In the genomic region with DNA sequence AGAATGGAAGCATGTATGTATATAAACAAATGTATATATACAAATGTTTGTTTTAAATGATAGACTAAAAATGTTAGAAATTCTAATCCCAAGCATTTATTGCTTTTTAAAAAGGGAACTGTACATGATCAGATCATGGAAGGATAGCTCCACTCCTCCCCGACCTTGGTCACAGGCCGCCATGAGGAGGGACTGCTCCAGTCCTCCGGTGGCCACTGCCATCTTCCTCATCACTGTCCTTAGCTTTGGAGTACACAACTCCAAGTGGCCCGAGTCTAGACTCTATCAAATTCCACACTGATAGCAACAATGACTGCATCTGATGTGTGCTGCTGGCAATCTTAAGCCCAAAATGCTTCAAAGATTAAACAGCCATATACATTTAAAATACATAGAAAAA, we compare ENCODE assay signal across 40 cellular contexts. TPM values are rescaled to one million over a fixed set of nuclear protein-coding genes. Genes with fewer than 3 reads are reported as not detected.
"Had no signal": no experiment of that assay in that cellular context is flagged by ENCODE, and none has a peak within 500 bp of the region (broad histone marks: within the 10 kb centered on the region; RNA-seq: fewer than 3 reads in every experiment).

No MANE protein-coding gene starts in this region.

- H3K27me3 Mint-ChIP-seq: activated CD4-positive, alpha-beta memory T cell treated with anti-CD3 and anti-CD28 coated beads for 36 hours; activated CD4-positive, alpha-beta T cell treated with anti-CD3 and anti-CD28 coated beads for 36 hours; activated CD4-positive, alpha-beta T cell treated with anti-CD3 and anti-CD28 coated beads, Interleukin-2, amount 10 ng/mL, durations not matched to agents 24 days and 14 days; activated CD8-positive, alpha-beta memory T cell treated with anti-CD3 and anti-CD28 coated beads, Interleukin-2, amount 10 ng/mL, durations not matched to agents 7 days and 5 days; activated naive CD4-positive, alpha-beta T cell treated with anti-CD3 and anti-CD28 coated beads, Interleukin-2, amount 50 U/mL, for 24 hours; activated naive CD8-positive, alpha-beta T cell treated with anti-CD3 and anti-CD28 coated beads for 36 hours; activated naive CD8-positive, alpha-beta T cell treated with anti-CD3 and anti-CD28 coated beads, Interleukin-2, amount 50 U/mL, for 24 hours; dendritic cell treated with granulocyte-macrophage colony-stimulating factor and Interleukin-4, amounts not matched to agents 40 ng/mL and 50 ng/mL, for 4 days had no signal

- H3K27me3 ChIP-seq: adrenal gland, body of pancreas, cardiac muscle cell, dorsolateral prefrontal cortex, esophagus squamous epithelium, gastroesophageal sphincter, heart right ventricle, hepatocyte had no signal

- H3K4me3 ChIP-seq: adrenal gland, body of pancreas, cardiac muscle cell, coronary artery, dorsolateral prefrontal cortex, esophagus squamous epithelium, gastroesophageal sphincter, heart right ventricle, hepatocyte had no signal

- H2AFZ ChIP-seq: hepatocyte had no signal

- H3K79me2 ChIP-seq: hepatocyte had no signal

- H3K4me2 ChIP-seq: hepatocyte had no signal

- H3K4me3 Mint-ChIP-seq: activated CD4-positive, alpha-beta memory T cell treated with anti-CD3 and anti-CD28 coated beads for 36 hours; activated CD4-positive, alpha-beta T cell treated with anti-CD3 and anti-CD28 coated beads for 36 hours; activated CD4-positive, alpha-beta T cell treated with anti-CD3 and anti-CD28 coated beads, Interleukin-2, amount 10 ng/mL, durations not matched to agents 24 days and 14 days; activated CD8-positive, alpha-beta memory T cell treated with anti-CD3 and anti-CD28 coated beads, Interleukin-2, amount 10 ng/mL, durations not matched to agents 7 days and 5 days; activated CD8-positive, alpha-beta T cell treated with anti-CD3 and anti-CD28 coated beads, Interleukin-2, amount 10 ng/mL, durations not matched to agents 7 days and 5 days; activated naive CD4-positive, alpha-beta T cell treated with anti-CD3 and anti-CD28 coated beads for 36 hours; activated naive CD4-positive, alpha-beta T cell treated with anti-CD3 and anti-CD28 coated beads, Interleukin-2, amount 50 U/mL, for 24 hours; activated naive CD8-positive, alpha-beta T cell treated with anti-CD3 and anti-CD28 coated beads for 36 hours; activated naive CD8-positive, alpha-beta T cell treated with anti-CD3 and anti-CD28 coated beads, Interleukin-2, amount 50 U/mL, for 24 hours; activated T-helper 1 cell treated with anti-CD3 and anti-CD28 coated beads, Interleukin-12 subunit alpha, Interleukin-12 subunit beta, Interleukin-2, Interleukin-4 antibody, amounts not matched to agents 30 ng/mL and 10 ng/mL and 1 ng/mL, durations not matched to agents 14 hours and 24 hours and 36 hours; dendritic cell treated with granulocyte-macrophage colony-stimulating factor and Interleukin-4, amounts not matched to agents 40 ng/mL and 50 ng/mL, for 4 days; endodermal cell had no signal

- DNase-seq: activated CD4-positive, alpha-beta memory T cell treated with anti-CD3 and anti-CD28 coated beads for 36 hours; activated CD4-positive, alpha-beta T cell treated with anti-CD3 and anti-CD28 coated beads for 36 hours; activated CD4-positive, alpha-beta T cell treated with anti-CD3 and anti-CD28 coated beads, Interleukin-2, amount 10 ng/mL, durations not matched to agents 24 days and 14 days; activated CD4-positive, CD25-positive, alpha-beta regulatory T cell; activated CD4-positive, CD25-positive, alpha-beta regulatory T cell treated with anti-CD3 and anti-CD28 coated beads, Interleukin-2, amount 50 U/mL, for 72 hours; activated CD8-positive, alpha-beta memory T cell treated with anti-CD3 and anti-CD28 coated beads, Interleukin-2, amount 10 ng/mL, durations not matched to agents 7 days and 5 days; activated CD8-positive, alpha-beta memory T cell treated with anti-CD3 and anti-CD28 coated beads, Interleukin-2, amount 50 U/mL, for 4 hours; activated CD8-positive, alpha-beta T cell treated with anti-CD3 and anti-CD28 coated beads, Interleukin-2, amount 10 ng/mL, durations not matched to agents 7 days and 5 days; activated effector memory CD4-positive, alpha-beta T cell treated with anti-CD3 and anti-CD28 coated beads, Interleukin-2, amount 50 U/mL, for 16 hours; activated naive CD4-positive, alpha-beta T cell treated with anti-CD3 and anti-CD28 coated beads for 36 hours; activated naive CD8-positive, alpha-beta T cell treated with anti-CD3 and anti-CD28 coated beads for 36 hours; activated naive CD8-positive, alpha-beta T cell treated with anti-CD3 and anti-CD28 coated beads, Interleukin-2, amount 50 U/mL, for 24 hours; activated T-cell treated with anti-CD3 and anti-CD28 coated beads, Interleukin-2, amount 50 U/mL, for 1 hour; activated T-cell treated with anti-CD3 and anti-CD28 coated beads, Interleukin-2, amount 50 U/mL, for 48 hours; amygdala; aorta; body of pancreas; central memory CD4-positive, alpha-beta T cell; dorsolateral prefrontal cortex; effector memory CD4-positive, alpha-beta T cell; endodermal cell; esophagus squamous epithelium; foreskin melanocyte; heart right ventricle; T-helper 2 cell had no signal

- H3K9me3 ChIP-seq: adrenal gland, body of pancreas, esophagus squamous epithelium, gastroesophageal sphincter, heart right ventricle had no signal

- H3K4me1 ChIP-seq: adrenal gland, body of pancreas, esophagus squamous epithelium, gastroesophageal sphincter, heart right ventricle had no signal

- H3K27ac ChIP-seq: adrenal gland, body of pancreas, cardiac muscle cell, coronary artery, dorsolateral prefrontal cortex, epithelial cell of prostate, esophagus squamous epithelium, gastroesophageal sphincter, heart right ventricle, hepatocyte had no signal

- H3K9me3 Mint-ChIP-seq: activated CD4-positive, alpha-beta memory T cell treated with anti-CD3 and anti-CD28 coated beads for 36 hours; activated CD4-positive, alpha-beta T cell treated with anti-CD3 and anti-CD28 coated beads, Interleukin-2, amount 10 ng/mL, durations not matched to agents 24 days and 14 days; activated naive CD4-positive, alpha-beta T cell treated with anti-CD3 and anti-CD28 coated beads for 36 hours; activated naive CD4-positive, alpha-beta T cell treated with anti-CD3 and anti-CD28 coated beads, Interleukin-2, amount 50 U/mL, for 24 hours; activated naive CD8-positive, alpha-beta T cell treated with anti-CD3 and anti-CD28 coated beads for 36 hours; activated naive CD8-positive, alpha-beta T cell treated with anti-CD3 and anti-CD28 coated beads, Interleukin-2, amount 50 U/mL, for 24 hours; activated T-helper 1 cell treated with anti-CD3 and anti-CD28 coated beads, Interleukin-12 subunit alpha, Interleukin-12 subunit beta, Interleukin-2, Interleukin-4 antibody, amounts not matched to agents 30 ng/mL and 10 ng/mL and 1 ng/mL, durations not matched to agents 14 hours and 24 hours and 36 hours; activated T-helper 2 cell treated with anti-CD3 and anti-CD28 coated beads, Interferon-gamma antibody, Interleukin-2, Interleukin-4, amounts not matched to agents 10 μg/mL and 5 μg/mL and 100 μg/mL, durations not matched to agents 14 hours and 24 hours and 36 hours; dendritic cell treated with granulocyte-macrophage colony-stimulating factor and Interleukin-4, amounts not matched to agents 40 ng/mL and 50 ng/mL, for 4 days; endodermal cell had no signal

- ATAC-seq: activated CD4-positive, alpha-beta T cell treated with anti-CD3 and anti-CD28 coated beads for 36 hours; activated CD8-positive, alpha-beta memory T cell treated with anti-CD3 and anti-CD28 coated beads, Interleukin-2, amount 10 ng/mL, durations not matched to agents 7 days and 5 days; activated CD8-positive, alpha-beta T cell treated with anti-CD3 and anti-CD28 coated beads, Interleukin-2, amount 10 ng/mL, durations not matched to agents 7 days and 5 days; activated naive CD8-positive, alpha-beta T cell treated with anti-CD3 and anti-CD28 coated beads, Interleukin-2, amount 50 U/mL, for 24 hours; body of pancreas; gastroesophageal sphincter; heart right ventricle had no signal

- H3K27ac Mint-ChIP-seq: activated CD4-positive, alpha-beta memory T cell treated with anti-CD3 and anti-CD28 coated beads for 36 hours; activated CD4-positive, alpha-beta T cell treated with anti-CD3 and anti-CD28 coated beads, Interleukin-2, amount 10 ng/mL, durations not matched to agents 24 days and 14 days; activated CD8-positive, alpha-beta memory T cell treated with anti-CD3 and anti-CD28 coated beads, Interleukin-2, amount 10 ng/mL, durations not matched to agents 7 days and 5 days; activated CD8-positive, alpha-beta T cell treated with anti-CD3 and anti-CD28 coated beads, Interleukin-2, amount 10 ng/mL, durations not matched to agents 7 days and 5 days; activated naive CD4-positive, alpha-beta T cell treated with anti-CD3 and anti-CD28 coated beads, Interleukin-2, amount 50 U/mL, for 24 hours; activated naive CD8-positive, alpha-beta T cell treated with anti-CD3 and anti-CD28 coated beads for 36 hours; activated naive CD8-positive, alpha-beta T cell treated with anti-CD3 and anti-CD28 coated beads, Interleukin-2, amount 50 U/mL, for 24 hours; activated T-helper 1 cell treated with anti-CD3 and anti-CD28 coated beads, Interleukin-12 subunit alpha, Interleukin-12 subunit beta, Interleukin-2, Interleukin-4 antibody, amounts not matched to agents 30 ng/mL and 10 ng/mL and 1 ng/mL, durations not matched to agents 14 hours and 24 hours and 36 hours; activated T-helper 2 cell treated with anti-CD3 and anti-CD28 coated beads, Interferon-gamma antibody, Interleukin-2, Interleukin-4, amounts not matched to agents 10 μg/mL and 5 μg/mL and 100 μg/mL, durations not matched to agents 14 hours and 24 hours and 36 hours; dendritic cell treated with granulocyte-macrophage colony-stimulating factor and Interleukin-4, amounts not matched to agents 40 ng/mL and 50 ng/mL, for 4 days; endodermal cell had no signal

- H3K4me1 Mint-ChIP-seq: activated naive CD4-positive, alpha-beta T cell treated with anti-CD3 and anti-CD28 coated beads, Interleukin-2, amount 50 U/mL, for 24 hours; activated naive CD8-positive, alpha-beta T cell treated with anti-CD3 and anti-CD28 coated beads for 36 hours; activated naive CD8-positive, alpha-beta T cell treated with anti-CD3 and anti-CD28 coated beads, Interleukin-2, amount 50 U/mL, for 24 hours; endodermal cell had no signal

RNA-seq across cellular contexts. Expression of a gene that starts 49.7 kb away (rescaled TPM):
- total RNA-seq: activated CD4-positive, alpha-beta memory T cell treated with anti-CD3 and anti-CD28 coated beads for 36 hours; activated CD4-positive, alpha-beta T cell treated with anti-CD3 and anti-CD28 coated beads for 36 hours; activated CD4-positive, alpha-beta T cell treated with anti-CD3 and anti-CD28 coated beads, Interleukin-2, amount 10 ng/mL, durations not matched to agents 24 days and 14 days; activated CD8-positive, alpha-beta memory T cell treated with anti-CD3 and anti-CD28 coated beads for 36 hours; activated CD8-positive, alpha-beta memory T cell treated with anti-CD3 and anti-CD28 coated beads, Interleukin-2, amount 10 ng/mL, durations not matched to agents 7 days and 5 days; activated naive CD4-positive, alpha-beta T cell treated with anti-CD3 and anti-CD28 coated beads for 36 hours; activated naive CD8-positive, alpha-beta T cell treated with anti-CD3 and anti-CD28 coated beads for 36 hours; activated T-helper 1 cell treated with anti-CD3 and anti-CD28 coated beads, Interleukin-12 subunit alpha, Interleukin-12 subunit beta, Interleukin-2, Interleukin-4 antibody, amounts not matched to agents 30 ng/mL and 10 ng/mL and 1 ng/mL, durations not matched to agents 14 hours and 24 hours and 36 hours; activated T-helper 2 cell treated with anti-CD3 and anti-CD28 coated beads, Interferon-gamma antibody, Interleukin-2, Interleukin-4, amounts not matched to agents 10 μg/mL and 5 μg/mL and 100 μg/mL, durations not matched to agents 14 hours and 24 hours and 36 hours; aorta; body of pancreas; cardiac muscle cell; endodermal cell; esophagus squamous epithelium; fibroblast of lung; fibroblast of villous mesenchyme; gastroesophageal sphincter; glomerular endothelial cell; hepatocyte had no signal
- polyA plus RNA-seq: aorta, esophagus, fibroblast of lung, heart right ventricle had no signal
